ENCODE assay signal across 12 cellular contexts in genomic region chr1:183630748-183631147, GRCh38. TPM values are rescaled to one million over a fixed set of nuclear protein-coding genes. Genes with fewer than 3 reads are reported as not detected.
A peak's percentile ranks its signal among the peaks of the same experiment; 100 is the strongest.
DNase-seq lines count a peak whose midpoint lies in the region; ATAC-seq lines count a peak whose summit lies in the region.
"Had no signal": no experiment of that assay in that cellular context is flagged by ENCODE, and none has a peak within 500 bp of the region (broad histone marks: within the 10 kb centered on the region; RNA-seq: fewer than 3 reads in every experiment).

No MANE protein-coding gene starts in this region.

- H3K27ac Mint-ChIP-seq in activated CD4-positive, alpha-beta T cell treated with anti-CD3 and anti-CD28 coated beads, Interleukin-2, amount 10 ng/mL, durations not matched to agents 24 days and 14 days = peak overlapping the region; percentile 59
- peak overlapping the region; percentile 51 for H3K27ac Mint-ChIP-seq in activated CD8-positive, alpha-beta T cell treated with anti-CD3 and anti-CD28 coated beads, Interleukin-2, amount 10 ng/mL, durations not matched to agents 7 days and 5 days

- CTCF ChIA-PET in activated CD8-positive, alpha-beta T cell treated with anti-CD3 and anti-CD28 coated beads, Interleukin-2, amount 10 ng/mL, durations not matched to agents 7 days and 5 days (lab: Charles Lee) = interaction anchor here (0.9 to 1.3 kb wide), 2 partner anchors 54 to 285 kb away, joined by 3 to 4 read pairs; no protein-coding TSS in a partner anchor

- ATAC-seq in activated CD8-positive, alpha-beta T cell treated with anti-CD3 and anti-CD28 coated beads, Interleukin-2, amount 10 ng/mL, durations not matched to agents 7 days and 5 days = no peak
- ATAC-seq in HG03565 (IDR thresholded peaks at IDR 0.05; ENCODE audit: unreplicated experiment) = no peak
- ATAC-seq in HG03135 (IDR thresholded peaks at IDR 0.05; ENCODE audit: unreplicated experiment) = no peak

- no peak for DNase-seq in activated CD4-positive, alpha-beta T cell treated with anti-CD3 and anti-CD28 coated beads, Interleukin-2, amount 10 ng/mL, durations not matched to agents 24 days and 14 days
- no peak for DNase-seq in activated CD4-positive, alpha-beta T cell treated with anti-CD3 and anti-CD28 coated beads, Interleukin-2, amount 50 U/mL, for 48 hours
- no peak for DNase-seq in activated CD8-positive, alpha-beta T cell treated with anti-CD3 and anti-CD28 coated beads, Interleukin-2, amount 10 ng/mL, durations not matched to agents 7 days and 5 days
- DNase-seq in hepatic stellate cell (ENCODE audit: low spot score) (peak; percentile 36), superior temporal gyrus (ENCODE audit: extremely low spot score) (peak; percentile 71), NCI-H2029 treated with DMSO at 0.1 percent for 48 hours (lab: John Stamatoyannopoulos, UW) (no peak)
- DNase-seq: activated effector memory CD4-positive, alpha-beta T cell treated with anti-CD3 and anti-CD28 coated beads, Interleukin-2, amount 50 U/mL, for 16 hours; heart left ventricle; retina; trophoblast cell had no signal

- intact Hi-C loops in activated CD4-positive, alpha-beta T cell treated with anti-CD3 and anti-CD28 coated beads, Interleukin-2, amount 10 ng/mL, durations not matched to agents 24 days and 14 days (cut with micrococcal nuclease) = loop anchor here (10.0 kb wide), 3 partner anchors 796 to 1414 kb away; partner anchors contain the start of genes DHX9, EDEM3 and RNF2

- POLR2A ChIA-PET in activated CD8-positive, alpha-beta T cell treated with anti-CD3 and anti-CD28 coated beads, Interleukin-2, amount 10 ng/mL, durations not matched to agents 7 days and 5 days (lab: Charles Lee) = no interaction called here

- H3K4me1 Mint-ChIP-seq in activated CD4-positive, alpha-beta T cell treated with anti-CD3 and anti-CD28 coated beads, Interleukin-2, amount 10 ng/mL, durations not matched to agents 24 days and 14 days = peaks cover 38% of the 10 kb centered on the region
- peaks cover 40% of the 10 kb centered on the region for H3K4me1 Mint-ChIP-seq in activated CD8-positive, alpha-beta T cell treated with anti-CD3 and anti-CD28 coated beads, Interleukin-2, amount 10 ng/mL, durations not matched to agents 7 days and 5 days (ENCODE audit: low read depth)

- H3K9me3 Mint-ChIP-seq in activated CD4-positive, alpha-beta T cell treated with anti-CD3 and anti-CD28 coated beads, Interleukin-2, amount 10 ng/mL, durations not matched to agents 24 days and 14 days = no peaks in the 10 kb centered on the region
- no peaks in the 10 kb centered on the region for H3K9me3 Mint-ChIP-seq in activated CD8-positive, alpha-beta T cell treated with anti-CD3 and anti-CD28 coated beads, Interleukin-2, amount 10 ng/mL, durations not matched to agents 7 days and 5 days (ENCODE audit: insufficient read depth)

- H3K36me3 Mint-ChIP-seq in activated CD4-positive, alpha-beta T cell treated with anti-CD3 and anti-CD28 coated beads, Interleukin-2, amount 10 ng/mL, durations not matched to agents 24 days and 14 days (ENCODE audit: low read depth) = peaks cover 43% of the 10 kb centered on the region
- H3K36me3 Mint-ChIP-seq in activated CD8-positive, alpha-beta T cell treated with anti-CD3 and anti-CD28 coated beads, Interleukin-2, amount 10 ng/mL, durations not matched to agents 7 days and 5 days (ENCODE audit: low read depth) = peaks cover 62% of the 10 kb centered on the region

- peak overlapping the region; percentile 52 for H3K4me3 Mint-ChIP-seq in activated CD4-positive, alpha-beta T cell treated with anti-CD3 and anti-CD28 coated beads, Interleukin-2, amount 10 ng/mL, durations not matched to agents 24 days and 14 days
- peak overlapping the region; percentile 45 for H3K4me3 Mint-ChIP-seq in activated CD8-positive, alpha-beta T cell treated with anti-CD3 and anti-CD28 coated beads, Interleukin-2, amount 10 ng/mL, durations not matched to agents 7 days and 5 days

- H3K27me3 Mint-ChIP-seq in activated CD4-positive, alpha-beta T cell treated with anti-CD3 and anti-CD28 coated beads, Interleukin-2, amount 10 ng/mL, durations not matched to agents 24 days and 14 days = no peaks in the 10 kb centered on the region
- no peaks in the 10 kb centered on the region for H3K27me3 Mint-ChIP-seq in activated CD8-positive, alpha-beta T cell treated with anti-CD3 and anti-CD28 coated beads, Interleukin-2, amount 10 ng/mL, durations not matched to agents 7 days and 5 days (ENCODE audit: low read depth)

RNA-seq across cellular contexts. Expression of gene ARPC5, which starts 4.8 kb away (rescaled TPM):
- total RNA-seq in activated CD4-positive, alpha-beta T cell treated with anti-CD3 and anti-CD28 coated beads, Interleukin-2, amount 10 ng/mL, durations not matched to agents 24 days and 14 days = 144 and 149 TPM in 2 replicates
- total RNA-seq in activated CD8-positive, alpha-beta T cell treated with anti-CD3 and anti-CD28 coated beads, Interleukin-2, amount 10 ng/mL, durations not matched to agents 7 days and 5 days = 100 to 1,000 TPM; 271 to 274 TPM

RNA-seq across cellular contexts. Expression of gene APOBEC4, which starts 22.4 kb away (rescaled TPM):
- not detected in 2 replicates for total RNA-seq in activated CD4-positive, alpha-beta T cell treated with anti-CD3 and anti-CD28 coated beads, Interleukin-2, amount 10 ng/mL, durations not matched to agents 24 days and 14 days
- total RNA-seq in activated CD8-positive, alpha-beta T cell treated with anti-CD3 and anti-CD28 coated beads, Interleukin-2, amount 10 ng/mL, durations not matched to agents 7 days and 5 days = not detected
- total RNA-seq: heart left ventricle had no signal

RNA-seq across cellular contexts. Expression of gene NCF2, which starts 40.5 kb away (rescaled TPM):
- 5.3 and 6.2 TPM in 2 replicates for total RNA-seq in activated CD4-positive, alpha-beta T cell treated with anti-CD3 and anti-CD28 coated beads, Interleukin-2, amount 10 ng/mL, durations not matched to agents 24 days and 14 days
- total RNA-seq in activated CD8-positive, alpha-beta T cell treated with anti-CD3 and anti-CD28 coated beads, Interleukin-2, amount 10 ng/mL, durations not matched to agents 7 days and 5 days = 10 to 100 TPM in 1 of 2 experiments, 1 to 10 TPM in 1; 9.2 to 10.3 TPM

Comparison
In these comparisons a context has a peak if more than half of its experiments do, and no peak if none do; other contexts are left out.
1. DNase-seq: peak in hepatic stellate cell (single experiment) and superior temporal gyrus (single experiment); none in activated CD4-positive, alpha-beta T cell treated with anti-CD3 and anti-CD28 coated beads, Interleukin-2, amount 10 ng/mL, durations not matched to agents 24 days and 14 days (single experiment), activated CD4-positive, alpha-beta T cell treated with anti-CD3 and anti-CD28 coated beads, Interleukin-2, amount 50 U/mL, for 48 hours (0 of 2), activated CD8-positive, alpha-beta T cell treated with anti-CD3 and anti-CD28 coated beads, Interleukin-2, amount 10 ng/mL, durations not matched to agents 7 days and 5 days (single experiment) and NCI-H2029 treated with DMSO at 0.1 percent for 48 hours (single experiment).